ENCODE assay signal across 28 cellular contexts in the genomic region with DNA sequence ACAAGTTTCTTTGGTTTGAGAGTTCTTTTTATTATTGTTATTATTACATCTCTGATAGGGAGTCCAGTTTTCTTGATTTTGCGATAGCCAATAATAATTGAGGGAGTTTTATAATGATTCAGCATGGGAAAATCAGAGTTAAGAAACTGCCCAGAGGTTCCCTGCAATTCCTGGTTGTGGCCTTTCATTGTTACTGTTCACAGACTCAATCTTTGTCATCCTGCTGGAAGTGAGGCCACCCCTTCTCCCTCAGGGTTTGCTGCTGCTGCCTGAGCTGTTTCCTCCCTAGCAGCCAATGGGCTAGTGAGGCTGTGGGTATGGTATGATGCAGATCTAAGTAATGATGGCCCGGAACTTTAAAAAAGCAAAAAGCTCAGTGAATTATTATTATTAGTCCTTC. TPM values are rescaled to one million over a fixed set of nuclear protein-coding genes. Genes with fewer than 3 reads are reported as not detected.
"Had no signal": no experiment of that assay in that cellular context is flagged by ENCODE, and none has a peak within 500 bp of the region (broad histone marks: within the 10 kb centered on the region; RNA-seq: fewer than 3 reads in every experiment).

No MANE protein-coding gene starts in this region.

- H3K9me3 ChIP-seq: ascending aorta, body of pancreas had no signal

- DNase-seq: activated CD4-positive, alpha-beta memory T cell treated with anti-CD3 and anti-CD28 coated beads for 36 hours; activated CD4-positive, alpha-beta T cell treated with anti-CD3 and anti-CD28 coated beads, Interleukin-2, amount 10 ng/mL, durations not matched to agents 7 days and 5 days; activated CD4-positive, CD25-positive, alpha-beta regulatory T cell; activated CD8-positive, alpha-beta memory T cell treated with anti-CD3 and anti-CD28 coated beads for 24 hours; activated effector memory CD4-positive, alpha-beta T cell treated with anti-CD3 and anti-CD28 coated beads, Interleukin-2, amount 50 U/mL, for 16 hours; activated naive CD4-positive, alpha-beta T cell treated with Interleukin-2 at 50 U/mL for 16 hours; activated naive CD8-positive, alpha-beta T cell treated with anti-CD3 and anti-CD28 coated beads, Interleukin-2, amount 50 U/mL, for 24 hours; activated T-cell treated with anti-CD3 and anti-CD28 coated beads, Interleukin-2, amount 50 U/mL, for 4 hours; amniotic stem cell; body of pancreas; Karpas-422; NCI-H1417; NCI-H1930; NCI-H2171; NCI-H226; NCI-H526; NCI-H774; RPMI8226; T-cell; T-helper 2 cell; T1000 had no signal

- H3K36me3 ChIP-seq: ascending aorta had no signal

- H3K27me3 Mint-ChIP-seq: activated naive CD8-positive, alpha-beta T cell treated with anti-CD3 and anti-CD28 coated beads, Interleukin-2, amount 50 U/mL, for 24 hours had no signal

- H3K4me3 Mint-ChIP-seq: activated CD4-positive, alpha-beta memory T cell treated with anti-CD3 and anti-CD28 coated beads for 36 hours; activated CD4-positive, alpha-beta T cell treated with anti-CD3 and anti-CD28 coated beads, Interleukin-2, amount 10 ng/mL, durations not matched to agents 7 days and 5 days; activated naive CD8-positive, alpha-beta T cell treated with anti-CD3 and anti-CD28 coated beads, Interleukin-2, amount 50 U/mL, for 24 hours; activated T-cell treated with anti-CD3 and anti-CD28 coated beads, Interleukin-2, amount 50 U/mL, for 4 hours; central memory CD8-positive, alpha-beta T cell; T-cell had no signal

- H3K27me3 ChIP-seq: ascending aorta, body of pancreas had no signal

- H3K36me3 Mint-ChIP-seq: activated CD4-positive, alpha-beta memory T cell treated with anti-CD3 and anti-CD28 coated beads for 36 hours; T-cell had no signal

- H3K27ac Mint-ChIP-seq: activated CD4-positive, alpha-beta memory T cell treated with anti-CD3 and anti-CD28 coated beads for 36 hours; activated CD4-positive, alpha-beta T cell treated with anti-CD3 and anti-CD28 coated beads, Interleukin-2, amount 10 ng/mL, durations not matched to agents 7 days and 5 days; activated naive CD4-positive, alpha-beta T cell treated with anti-CD3 and anti-CD28 coated beads, Interleukin-2, amount 50 U/mL, for 72 hours; activated naive CD8-positive, alpha-beta T cell treated with anti-CD3 and anti-CD28 coated beads, Interleukin-2, amount 50 U/mL, for 24 hours; T-cell had no signal

- H3K4me1 ChIP-seq: ascending aorta, body of pancreas had no signal

- ATAC-seq: activated naive CD4-positive, alpha-beta T cell treated with anti-CD3 and anti-CD28 coated beads, Interleukin-2, amount 50 U/mL, for 72 hours; activated naive CD8-positive, alpha-beta T cell treated with anti-CD3 and anti-CD28 coated beads, Interleukin-2, amount 50 U/mL, for 24 hours; activated T-cell treated with anti-CD3 and anti-CD28 coated beads, Interleukin-2, amount 50 U/mL, for 4 hours; body of pancreas; Right ventricle myocardium inferior; T-cell had no signal

- H3K27ac ChIP-seq: ascending aorta, body of pancreas, SK-N-MC had no signal

- H3K4me3 ChIP-seq: ascending aorta, body of pancreas, SK-N-MC had no signal

- H3K4me1 Mint-ChIP-seq: central memory CD8-positive, alpha-beta T cell; T-cell had no signal

- H3K9me3 Mint-ChIP-seq: activated CD4-positive, alpha-beta T cell treated with anti-CD3 and anti-CD28 coated beads, Interleukin-2, amount 10 ng/mL, durations not matched to agents 7 days and 5 days; activated naive CD8-positive, alpha-beta T cell treated with anti-CD3 and anti-CD28 coated beads, Interleukin-2, amount 50 U/mL, for 24 hours had no signal

RNA-seq across cellular contexts. Expression of a gene that starts 50.2 kb away (rescaled TPM):
- total RNA-seq: activated CD4-positive, alpha-beta memory T cell treated with anti-CD3 and anti-CD28 coated beads for 36 hours; activated CD4-positive, alpha-beta T cell treated with anti-CD3 and anti-CD28 coated beads, Interleukin-2, amount 10 ng/mL, durations not matched to agents 7 days and 5 days; NCI-H460; OCI-LY7 had no signal
